ENCODE assay signal across 11 cellular contexts in the genomic region with DNA sequence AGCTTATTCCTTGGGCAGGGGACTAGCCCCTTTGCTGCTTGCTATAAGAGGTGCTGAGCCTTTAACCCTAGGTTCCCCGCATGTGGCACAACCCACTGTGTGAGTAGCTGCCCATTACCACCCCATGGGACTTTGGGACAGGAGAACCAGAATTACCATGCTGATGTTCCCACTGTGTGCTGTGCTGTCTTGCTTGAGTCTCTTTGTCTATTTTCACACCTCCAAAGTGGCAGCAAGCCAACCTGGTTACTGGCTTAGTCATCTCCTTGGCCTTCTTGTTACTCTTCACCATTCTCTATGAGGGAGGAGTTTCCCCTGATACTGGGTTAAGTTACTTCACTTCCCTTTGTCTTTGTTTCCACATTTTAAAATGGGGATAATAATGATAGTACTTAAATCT.
DNase-seq lines count a peak whose midpoint lies in the region; ATAC-seq and TF ChIP-seq lines count a peak whose summit lies in the region.
"Had no signal": no experiment of that assay in that cellular context is flagged by ENCODE, and none has a peak within 500 bp of the region (broad histone marks: within the 10 kb centered on the region; RNA-seq: fewer than 3 reads in every experiment).

No MANE protein-coding gene starts in this region.

- POLR2A ChIA-PET in activated CD4-positive, alpha-beta memory T cell treated with anti-CD3 and anti-CD28 coated beads for 36 hours (lab: Charles Lee) = no interaction called here
- POLR2A ChIA-PET in activated CD4-positive, alpha-beta memory T cell treated with anti-CD3 and anti-CD28 coated beads, Interleukin-2, amount 10 ng/mL, durations not matched to agents 7 days and 5 days (lab: Charles Lee) = no interaction called here
- POLR2A ChIA-PET in CD4-positive, alpha-beta T cell (lab: Charles Lee) = no interaction called here

- no peaks in the 10 kb centered on the region for H3K36me3 ChIP-seq in mammary epithelial cell (ENCODE audit: insufficient read depth, low read length)
- H3K36me3 ChIP-seq: thoracic aorta had no signal

- ATAC-seq in CD4-positive, alpha-beta T cell (ENCODE audit: poor library complexity) = no peak
- no peak for ATAC-seq in Right ventricle myocardium superior (ENCODE audit: poor library complexity)
- ATAC-seq: HCT116 had no signal

- peak overlapping the region; percentile 12 for H3K4me2 ChIP-seq in mammary epithelial cell (ENCODE audit: insufficient read depth, low read depth, low read length)

- CTCF ChIA-PET in activated CD4-positive, alpha-beta memory T cell treated with anti-CD3 and anti-CD28 coated beads for 36 hours (lab: Charles Lee) = interaction anchor here (2.7 kb wide), 1 partner anchor 458 kb away, joined by 9 read pairs; no protein-coding TSS in a partner anchor
- CTCF ChIA-PET in activated CD4-positive, alpha-beta memory T cell treated with anti-CD3 and anti-CD28 coated beads, Interleukin-2, amount 10 ng/mL, durations not matched to agents 7 days and 5 days (lab: Charles Lee) = interaction anchor here (0.6 kb wide), 1 partner anchor 462 kb away, joined by 3 read pairs; no protein-coding TSS in a partner anchor
- CTCF ChIA-PET in mammary epithelial cell (lab: Charles Lee; ENCODE audit: low non-redundant PET) = no interaction called here
- CTCF ChIA-PET in CD4-positive, alpha-beta T cell (lab: Charles Lee) = no interaction called here

- H3K4me1 ChIP-seq in mammary epithelial cell (ENCODE audit: insufficient read depth, low read length) = peaks cover 29% of the 10 kb centered on the region

- no peak overlapping the region for H3K4me3 ChIP-seq in mammary epithelial cell (replicated peaks in 1 of 3; ENCODE audit: insufficient read depth in 1 of 3, low read depth in 2 of 3, low read length in 3 of 3)
- H3K4me3 ChIP-seq: thoracic aorta had no signal

- H3K27me3 Mint-ChIP-seq in activated CD4-positive, alpha-beta memory T cell treated with anti-CD3 and anti-CD28 coated beads for 36 hours = no peaks in the 10 kb centered on the region
- H3K27me3 Mint-ChIP-seq in activated CD4-positive, alpha-beta memory T cell treated with anti-CD3 and anti-CD28 coated beads, Interleukin-2, amount 10 ng/mL, durations not matched to agents 7 days and 5 days = peaks cover 14% of the 10 kb centered on the region
- H3K27me3 Mint-ChIP-seq in CD4-positive, alpha-beta T cell = no peaks in the 10 kb centered on the region

- no peak for TF ChIP-seq CTCF in mammary epithelial cell (conservative IDR thresholded peaks at IDR 0.05 in 1 of 2, IDR thresholded peaks at IDR 0.05 in 1 of 2; ENCODE audit: extremely low read depth in 1 of 2, insufficient read depth in 1 of 2, low read depth in 1 of 2, low read length in 2 of 2)
- no peak for TF ChIP-seq CTCF in CD4-positive, alpha-beta T cell (IDR thresholded peaks at IDR 0.05)

- no peaks in the 10 kb centered on the region for H4K20me1 ChIP-seq in mammary epithelial cell (ENCODE audit: insufficient read depth, low read length)

- no peaks in the 10 kb centered on the region for H3K36me3 Mint-ChIP-seq in activated CD4-positive, alpha-beta memory T cell treated with anti-CD3 and anti-CD28 coated beads for 36 hours
- no peaks in the 10 kb centered on the region for H3K36me3 Mint-ChIP-seq in activated CD4-positive, alpha-beta memory T cell treated with anti-CD3 and anti-CD28 coated beads, Interleukin-2, amount 10 ng/mL, durations not matched to agents 7 days and 5 days (ENCODE audit: low read depth)
- H3K36me3 Mint-ChIP-seq in CD4-positive, alpha-beta T cell (ENCODE audit: low read depth) = no peaks in the 10 kb centered on the region

- H3K27ac ChIP-seq in mammary epithelial cell (ENCODE audit: insufficient read depth, low read depth, low read length) = peak overlapping the region; percentile 53
- H3K27ac ChIP-seq in CD4-positive, alpha-beta T cell (ENCODE audit: low read depth, low read length) = no peak overlapping the region
- H3K27ac ChIP-seq: thoracic aorta had no signal

- 100% methylated on average over 1 of the region's 1 CpG for WGBS in mammary epithelial cell (ENCODE audit: low coverage, missing lambda C conversion rate)

- H3K79me2 ChIP-seq in mammary epithelial cell (ENCODE audit: insufficient read depth, low read length) = no peaks in the 10 kb centered on the region

- H3K27me3 ChIP-seq in mammary epithelial cell (ENCODE audit: insufficient read depth, low read length) = no peaks in the 10 kb centered on the region
- no peaks in the 10 kb centered on the region for H3K27me3 ChIP-seq in CD4-positive, alpha-beta T cell (ENCODE audit: control insufficient read depth, insufficient read depth, low read length)

- H3K9ac ChIP-seq in mammary epithelial cell (ENCODE audit: insufficient read depth, low read length) = no peak overlapping the region

- intact Hi-C loops in activated CD4-positive, alpha-beta memory T cell treated with anti-CD3 and anti-CD28 coated beads for 36 hours (cut with micrococcal nuclease) = loop anchor here (1.0 to 5.0 kb wide), 3 partner anchors 22 to 191 kb away; no protein-coding TSS in a partner anchor
- intact Hi-C loops in mammary epithelial cell (cut with micrococcal nuclease) (loop anchor here (1.0 kb wide), 1 partner anchor 22 kb away; no protein-coding TSS in a partner anchor), Right ventricle myocardium superior (cut with DNase I) (no loop called here)
- intact Hi-C loops in CD4-positive, alpha-beta T cell (cut with DNase I, micrococcal nuclease) = no loop called here

- dilution Hi-C loops in mammary epithelial cell (cut with HindIII; ENCODE audit: low sequenced_read_pairs) = loop anchor here (25.0 kb wide), 2 partner anchors 461 to 761 kb away; no protein-coding TSS in a partner anchor

- DNase-seq in activated CD4-positive, alpha-beta memory T cell treated with anti-CD3 and anti-CD28 coated beads for 36 hours = peak; percentile 73
- no peak for DNase-seq in activated CD4-positive, alpha-beta memory T cell treated with anti-CD3 and anti-CD28 coated beads, Interleukin-2, amount 10 ng/mL, durations not matched to agents 7 days and 5 days
- peak; percentile 94 for DNase-seq in mammary epithelial cell
- peak; percentile 15 to 31 for DNase-seq in stimulated activated CD4-positive, alpha-beta T cell treated with anti-CD3 and anti-CD28 coated beads, Interleukin-15, amount 100 ng/mL, for 48 hours (ENCODE audit: low read depth in 2 of 2)
- DNase-seq in T1000 (lab: John Stamatoyannopoulos, UW) = no peak
- no peak for DNase-seq in CD4-positive, alpha-beta T cell
- DNase-seq in Right ventricle myocardium superior = no peak
- DNase-seq: small intestine had no signal

- peaks cover 24% of the 10 kb centered on the region for H3K4me1 Mint-ChIP-seq in activated CD4-positive, alpha-beta memory T cell treated with anti-CD3 and anti-CD28 coated beads for 36 hours (ENCODE audit: low read depth)
- peaks cover 14% of the 10 kb centered on the region for H3K4me1 Mint-ChIP-seq in activated CD4-positive, alpha-beta memory T cell treated with anti-CD3 and anti-CD28 coated beads, Interleukin-2, amount 10 ng/mL, durations not matched to agents 7 days and 5 days
- no peaks in the 10 kb centered on the region for H3K4me1 Mint-ChIP-seq in CD4-positive, alpha-beta T cell (ENCODE audit: low read depth)

- TF ChIP-seq EP300 in Ishikawa (IDR thresholded peaks at IDR 0.05; ENCODE audit: borderline replicate concordance) = no peak

- in situ Hi-C loops in mammary epithelial cell (cut with MboI; ENCODE audit: low sequenced_read_pairs in 2 of 2) = loop anchor here (5.0 to 25.0 kb wide), 2 partner anchors 461 to 761 kb away; no protein-coding TSS in a partner anchor

- TF ChIP-seq RAD21 in Ishikawa (IDR thresholded peaks at IDR 0.05; ENCODE audit: low read depth) = no peak

- peaks cover 4% of the 10 kb centered on the region for H3K9me3 ChIP-seq in mammary epithelial cell (replicated peaks; ENCODE audit: insufficient read depth, low read length)
- H3K9me3 ChIP-seq in CD4-positive, alpha-beta T cell (ENCODE audit: control insufficient read depth, low read length) = no peaks in the 10 kb centered on the region
- H3K9me3 ChIP-seq: thoracic aorta had no signal

- no peak overlapping the region for H3K4me3 Mint-ChIP-seq in activated CD4-positive, alpha-beta memory T cell treated with anti-CD3 and anti-CD28 coated beads for 36 hours
- H3K4me3 Mint-ChIP-seq in activated CD4-positive, alpha-beta memory T cell treated with anti-CD3 and anti-CD28 coated beads, Interleukin-2, amount 10 ng/mL, durations not matched to agents 7 days and 5 days = no peak overlapping the region
- H3K4me3 Mint-ChIP-seq in CD4-positive, alpha-beta T cell = no peak overlapping the region

- H2AFZ ChIP-seq in mammary epithelial cell (ENCODE audit: low read depth, low read length) = no peak overlapping the region

- no peak overlapping the region for H3K27ac Mint-ChIP-seq in activated CD4-positive, alpha-beta memory T cell treated with anti-CD3 and anti-CD28 coated beads for 36 hours
- H3K27ac Mint-ChIP-seq in activated CD4-positive, alpha-beta memory T cell treated with anti-CD3 and anti-CD28 coated beads, Interleukin-2, amount 10 ng/mL, durations not matched to agents 7 days and 5 days = no peak overlapping the region
- H3K27ac Mint-ChIP-seq in CD4-positive, alpha-beta T cell = no peak overlapping the region

- BruUV-seq in mammary epithelial cell (replicated peaks; lab: Mats Ljungman, UMichigan) = no TSS peak

- H3K9me3 Mint-ChIP-seq in activated CD4-positive, alpha-beta memory T cell treated with anti-CD3 and anti-CD28 coated beads for 36 hours = peaks cover 4% of the 10 kb centered on the region
- no peaks in the 10 kb centered on the region for H3K9me3 Mint-ChIP-seq in activated CD4-positive, alpha-beta memory T cell treated with anti-CD3 and anti-CD28 coated beads, Interleukin-2, amount 10 ng/mL, durations not matched to agents 7 days and 5 days
- no peaks in the 10 kb centered on the region for H3K9me3 Mint-ChIP-seq in CD4-positive, alpha-beta T cell

TF ChIP-seq in Ishikawa, 13 proteins besides CTCF, POLR2A, EP300 and RAD21:
- TF ChIP-seq FOXM1 (IDR thresholded peaks at IDR 0.05; ENCODE audit: borderline replicate concordance, low read depth) = no peak
- peak; percentile 69 for TF ChIP-seq NFIC (IDR thresholded peaks at IDR 0.05)

Comparison
In these comparisons a context has a peak if more than half of its experiments do, and no peak if none do; other contexts are left out.
1. DNase-seq: peak in activated CD4-positive, alpha-beta memory T cell treated with anti-CD3 and anti-CD28 coated beads for 36 hours (single experiment), mammary epithelial cell (single experiment) and stimulated activated CD4-positive, alpha-beta T cell treated with anti-CD3 and anti-CD28 coated beads, Interleukin-15, amount 100 ng/mL, for 48 hours (2 of 2); none in activated CD4-positive, alpha-beta memory T cell treated with anti-CD3 and anti-CD28 coated beads, Interleukin-2, amount 10 ng/mL, durations not matched to agents 7 days and 5 days (single experiment), T1000 (single experiment), CD4-positive, alpha-beta T cell (0 of 10) and Right ventricle myocardium superior (single experiment).
2. CTCF ChIA-PET loops: an anchor here in activated CD4-positive, alpha-beta memory T cell treated with anti-CD3 and anti-CD28 coated beads for 36 hours (2.7 kb wide) and activated CD4-positive, alpha-beta memory T cell treated with anti-CD3 and anti-CD28 coated beads, Interleukin-2, amount 10 ng/mL, durations not matched to agents 7 days and 5 days (0.6 kb wide); none called in mammary epithelial cell and CD4-positive, alpha-beta T cell.
3. intact Hi-C loops: an anchor here in activated CD4-positive, alpha-beta memory T cell treated with anti-CD3 and anti-CD28 coated beads for 36 hours (1.0 to 5.0 kb wide) and mammary epithelial cell (1.0 kb wide); none called in CD4-positive, alpha-beta T cell and Right ventricle myocardium superior.